In genomic region chr13:20411638-20412342, GRCh38 we compare ENCODE assay signal across 8 cellular contexts.
DNase-seq lines count a peak whose midpoint lies in the region; ATAC-seq and TF ChIP-seq lines count a peak whose summit lies in the region.

No MANE protein-coding gene starts in this region.

- no peak overlapping the region for H3K27ac Mint-ChIP-seq in WTC11

- no peaks in the 10 kb centered on the region for H3K9me3 Mint-ChIP-seq in WTC11

- H3K36me3 Mint-ChIP-seq in WTC11: no peaks in the 10 kb centered on the region

- CTCF ChIA-PET in WTC11 (lab: Charles Lee): interaction anchor here (1.2 kb wide), 1 partner anchor 300 kb away, joined by 3 read pairs; no protein-coding TSS in a partner anchor

- POLR2A ChIA-PET in WTC11 (lab: Charles Lee): no interaction called here

- H3K4me3 Mint-ChIP-seq in WTC11: no peak overlapping the region

- TF ChIP-seq POLR2A in erythroblast (IDR thresholded peaks at IDR 0.05; ENCODE audit: low read length): no peak

- intact Hi-C loops in posterior vena cava (cut with DNase I): no loop called here

- peaks cover 32% of the 10 kb centered on the region for H3K4me1 Mint-ChIP-seq in WTC11

- ATAC-seq in GM21381 (IDR thresholded peaks at IDR 0.05; ENCODE audit: unreplicated experiment) (peak; percentile 90), HG03565 (IDR thresholded peaks at IDR 0.05; ENCODE audit: unreplicated experiment) (peak; percentile 97), WTC11 (no peak)

- H3K27me3 Mint-ChIP-seq in WTC11 (ENCODE audit: low read depth): peaks cover 17% of the 10 kb centered on the region

- no peak for TF ChIP-seq CTCF in WTC11 (IDR thresholded peaks at IDR 0.05)

- DNase-seq in GF-D8 (lab: John Stamatoyannopoulos, UW): peak; percentile 98
- peak; percentile 16 for DNase-seq in activated effector memory CD4-positive, alpha-beta T cell treated with Interleukin-2 at 50 U/mL for 16 hours
- no peak for DNase-seq in WTC11 (ENCODE audit: low spot score)
- DNase-seq in T1000 (lab: John Stamatoyannopoulos, UW): no peak
- no peak for DNase-seq in posterior vena cava (ENCODE audit: low spot score)
- no peak for DNase-seq in erythroblast (lab: John Stamatoyannopoulos, UW)

TF ChIP-seq in WTC11, 78 proteins besides CTCF, POLR2A, EP300 and RAD21 (continues in another document):
- TF ChIP-seq E2F5 (CRISPR knock-in tag; IDR thresholded peaks at IDR 0.05): no peak
- TF ChIP-seq PRDM15 (CRISPR knock-in tag; IDR thresholded peaks at IDR 0.05): no peak
- TF ChIP-seq STAT6 (CRISPR knock-in tag; conservative IDR thresholded peaks at IDR 0.05; ENCODE audit: low read depth): no peak
- no peak for TF ChIP-seq ZNF512 (CRISPR knock-in tag; IDR thresholded peaks at IDR 0.05; ENCODE audit: borderline replicate concordance)
- TF ChIP-seq ZNF532 (CRISPR knock-in tag; IDR thresholded peaks at IDR 0.05; ENCODE audit: borderline replicate concordance): no peak
- no peak for TF ChIP-seq E2F1 (CRISPR knock-in tag; IDR thresholded peaks at IDR 0.05)
- TF ChIP-seq SMAD3 (CRISPR knock-in tag; IDR thresholded peaks at IDR 0.05; ENCODE audit: borderline replicate concordance): no peak
- no peak for TF ChIP-seq NFYB (CRISPR knock-in tag; conservative IDR thresholded peaks at IDR 0.05; ENCODE audit: low read depth)
- TF ChIP-seq GTF2I (CRISPR knock-in tag; conservative IDR thresholded peaks at IDR 0.05): no peak
- no peak for TF ChIP-seq ZNF138 (CRISPR knock-in tag; conservative IDR thresholded peaks at IDR 0.05)
- no peak for TF ChIP-seq EMX1 (CRISPR knock-in tag; IDR thresholded peaks at IDR 0.05)
- no peak for TF ChIP-seq CREB1 (CRISPR knock-in tag; IDR thresholded peaks at IDR 0.05)
- no peak for TF ChIP-seq CREM (CRISPR knock-in tag; IDR thresholded peaks at IDR 0.05)
- TF ChIP-seq ZNF317 (CRISPR knock-in tag; IDR thresholded peaks at IDR 0.05; ENCODE audit: borderline replicate concordance, low read depth): no peak

Comparison
In these comparisons a context has a peak if more than half of its experiments do, and no peak if none do; other contexts are left out.
1. DNase-seq: peak in GF-D8 (single experiment) and activated effector memory CD4-positive, alpha-beta T cell treated with Interleukin-2 at 50 U/mL for 16 hours (single experiment); none in WTC11 (single experiment), T1000 (single experiment), posterior vena cava (single experiment) and erythroblast (0 of 2).